12 cellular contexts compared by ENCODE assay signal in the genomic region with DNA sequence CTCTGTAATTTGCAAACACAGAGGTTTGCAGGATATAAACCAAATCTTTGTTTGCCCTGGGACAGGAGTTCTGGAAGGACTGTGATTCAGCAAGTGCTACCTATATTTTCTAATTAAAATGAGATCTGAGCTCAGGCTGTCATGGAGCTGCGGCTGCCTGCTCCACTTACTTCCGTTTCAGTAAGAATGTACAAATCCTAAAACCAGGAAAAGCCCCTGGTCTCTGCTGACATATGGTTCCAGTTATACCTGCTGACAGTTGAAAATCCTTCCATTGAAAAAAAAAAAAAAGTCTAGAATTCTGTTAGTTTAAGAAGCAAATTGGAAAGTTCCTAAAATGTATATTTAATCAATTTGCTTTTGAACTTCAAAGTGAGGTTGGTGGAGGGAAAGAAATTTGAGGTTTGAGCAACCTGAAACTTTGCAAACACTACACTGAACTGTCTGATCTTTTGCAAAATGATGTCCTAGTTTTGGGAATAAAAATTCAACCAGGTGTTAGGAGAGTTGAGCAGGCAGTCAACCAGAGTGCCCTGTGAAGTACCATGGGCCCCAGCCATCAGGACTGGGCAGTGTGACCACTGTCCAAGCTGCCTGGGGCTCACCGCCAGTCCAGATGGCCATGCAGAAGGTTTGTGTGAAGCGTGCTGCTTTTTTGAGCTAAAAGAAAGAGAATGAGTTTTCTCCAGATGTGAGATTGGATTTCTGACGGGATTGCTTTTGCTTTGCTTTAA. TPM values are rescaled to one million over a fixed set of nuclear protein-coding genes. Genes with fewer than 3 reads are reported as not detected.
DNase-seq lines count a peak whose midpoint lies in the region; ATAC-seq, FAIRE-seq and TF ChIP-seq lines count a peak whose summit lies in the region.
"Had no signal": no experiment of that assay in that cellular context is flagged by ENCODE, and none has a peak within 500 bp of the region (broad histone marks: within the 10 kb centered on the region; RNA-seq: fewer than 3 reads in every experiment).

No MANE protein-coding gene starts in this region.

- CTCF ChIA-PET in activated CD4-positive, alpha-beta memory T cell treated with anti-CD3 and anti-CD28 coated beads, Interleukin-2, amount 10 ng/mL, durations not matched to agents 7 days and 5 days (lab: Charles Lee): no interaction called here

- H3K4me2 ChIP-seq in skeletal muscle satellite cell (ENCODE audit: low read length): peak overlapping the region; percentile 61

- H3K27ac ChIP-seq in body of pancreas: peak overlapping the region; percentile 67 to 81 (median 78)

- no peaks in the 10 kb centered on the region; the same call in none of the 2 replicates for H3K27me3 Mint-ChIP-seq in HFFc6 (ENCODE audit: insufficient read depth)
- H3K27me3 Mint-ChIP-seq in activated CD4-positive, alpha-beta memory T cell treated with anti-CD3 and anti-CD28 coated beads, Interleukin-2, amount 10 ng/mL, durations not matched to agents 7 days and 5 days: peaks cover 3% of the 10 kb centered on the region
- H3K27me3 Mint-ChIP-seq: activated naive CD4-positive, alpha-beta T cell treated with anti-CD3 and anti-CD28 coated beads, Interleukin-2, amount 50 U/mL, for 24 hours had no signal

- ATAC-seq in body of pancreas: no peak
- peak; percentile 58 for ATAC-seq in left lobe of liver
- ATAC-seq in GM21447 (IDR thresholded peaks at IDR 0.05; ENCODE audit: unreplicated experiment): no peak

- H3K4me1 Mint-ChIP-seq in HFFc6 (ENCODE audit: low read depth): peaks cover 84% of the 10 kb centered on the region
- H3K4me1 Mint-ChIP-seq in activated CD4-positive, alpha-beta memory T cell treated with anti-CD3 and anti-CD28 coated beads, Interleukin-2, amount 10 ng/mL, durations not matched to agents 7 days and 5 days: no peaks in the 10 kb centered on the region
- H3K4me1 Mint-ChIP-seq: activated naive CD4-positive, alpha-beta T cell treated with anti-CD3 and anti-CD28 coated beads, Interleukin-2, amount 50 U/mL, for 24 hours; immature natural killer cell had no signal

- TF ChIP-seq POLR2A in body of pancreas (IDR thresholded peaks at IDR 0.05) (no peak), H54 (IDR thresholded peaks at IDR 0.05; ENCODE audit: low read depth, low read length) (no peak)

- no peaks in the 10 kb centered on the region for H3K27me3 ChIP-seq in body of pancreas
- no peaks in the 10 kb centered on the region for H3K27me3 ChIP-seq in skeletal muscle satellite cell (ENCODE audit: control insufficient read depth, insufficient read depth, low read length)

- DNase-seq in HFFc6 (no peak), body of pancreas (no peak), left lobe of liver (ENCODE audit: low spot score) (peak; percentile 71), NCI-H187 (lab: John Stamatoyannopoulos, UW) (no peak), H54 (ENCODE audit: insufficient read length, low spot score) (no peak)
- no peak for DNase-seq in activated CD4-positive, alpha-beta memory T cell treated with anti-CD3 and anti-CD28 coated beads, Interleukin-2, amount 10 ng/mL, durations not matched to agents 7 days and 5 days
- DNase-seq: COR-L47, immature natural killer cell had no signal

- 80 to 82% methylated on average over 5 of the region's 5 CpGs for WGBS in body of pancreas, 2 donors

- no peak for FAIRE-seq in H54 (lab: Jason Lieb, UNC)
- FAIRE-seq: endometrium had no signal

- peak overlapping the region; percentile 75 for H3K4me3 Mint-ChIP-seq in HFFc6
- H3K4me3 Mint-ChIP-seq in activated CD4-positive, alpha-beta memory T cell treated with anti-CD3 and anti-CD28 coated beads, Interleukin-2, amount 10 ng/mL, durations not matched to agents 7 days and 5 days: no peak overlapping the region
- H3K4me3 Mint-ChIP-seq: activated naive CD4-positive, alpha-beta T cell treated with anti-CD3 and anti-CD28 coated beads, Interleukin-2, amount 50 U/mL, for 24 hours; immature natural killer cell had no signal

- H3K4me3 ChIP-seq in body of pancreas (no peak overlapping the region), skeletal muscle satellite cell (ENCODE audit: low read length) (no peak overlapping the region)

- TF ChIP-seq CTCF in HFFc6 (IDR thresholded peaks at IDR 0.05) (no peak), body of pancreas (IDR thresholded peaks at IDR 0.05) (no peak)

- POLR2A ChIA-PET in activated CD4-positive, alpha-beta memory T cell treated with anti-CD3 and anti-CD28 coated beads, Interleukin-2, amount 10 ng/mL, durations not matched to agents 7 days and 5 days (lab: Charles Lee): interaction anchor here (1.4 kb wide), 1 partner anchor 10 kb away, joined by 4 read pairs; no protein-coding TSS in a partner anchor

- H3K4me1 ChIP-seq in body of pancreas (peaks cover 64% of the 10 kb centered on the region), skeletal muscle satellite cell (ENCODE audit: control insufficient read depth, insufficient read depth, low read length) (peaks cover 57% of the 10 kb centered on the region)

- no peaks in the 10 kb centered on the region for H3K9me3 Mint-ChIP-seq in HFFc6
- no peaks in the 10 kb centered on the region for H3K9me3 Mint-ChIP-seq in activated CD4-positive, alpha-beta memory T cell treated with anti-CD3 and anti-CD28 coated beads, Interleukin-2, amount 10 ng/mL, durations not matched to agents 7 days and 5 days
- H3K9me3 Mint-ChIP-seq: activated naive CD4-positive, alpha-beta T cell treated with anti-CD3 and anti-CD28 coated beads, Interleukin-2, amount 50 U/mL, for 24 hours; immature natural killer cell had no signal

- H3K9me3 ChIP-seq in body of pancreas: no peaks in the 10 kb centered on the region
- H3K9me3 ChIP-seq in skeletal muscle satellite cell (replicated peaks; ENCODE audit: low read length): no peaks in the 10 kb centered on the region

- H3K36me3 ChIP-seq in body of pancreas (replicated peaks in 1 of 2; ENCODE audit: insufficient read depth in 1 of 2, low read depth in 2 of 2): no peaks in the 10 kb centered on the region
- peaks cover 3% of the 10 kb centered on the region for H3K36me3 ChIP-seq in skeletal muscle satellite cell (ENCODE audit: insufficient read depth, low read length)

- H3K36me3 Mint-ChIP-seq in HFFc6 (ENCODE audit: low read depth): peaks cover 21% of the 10 kb centered on the region
- no peaks in the 10 kb centered on the region for H3K36me3 Mint-ChIP-seq in activated CD4-positive, alpha-beta memory T cell treated with anti-CD3 and anti-CD28 coated beads, Interleukin-2, amount 10 ng/mL, durations not matched to agents 7 days and 5 days (ENCODE audit: low read depth)
- H3K36me3 Mint-ChIP-seq: activated naive CD4-positive, alpha-beta T cell treated with anti-CD3 and anti-CD28 coated beads, Interleukin-2, amount 50 U/mL, for 24 hours; immature natural killer cell had no signal

- H3K27ac Mint-ChIP-seq in HFFc6: peak overlapping the region; percentile 93
- no peak overlapping the region for H3K27ac Mint-ChIP-seq in activated CD4-positive, alpha-beta memory T cell treated with anti-CD3 and anti-CD28 coated beads, Interleukin-2, amount 10 ng/mL, durations not matched to agents 7 days and 5 days
- H3K27ac Mint-ChIP-seq: activated naive CD4-positive, alpha-beta T cell treated with anti-CD3 and anti-CD28 coated beads, Interleukin-2, amount 50 U/mL, for 24 hours; immature natural killer cell had no signal

- intact Hi-C loops in body of pancreas (cut with DNase I): loop anchor here (10.0 kb wide), 2 partner anchors 46 to 54 kb away; partner anchors contain the start of gene SHB

- H3K9ac ChIP-seq in skeletal muscle satellite cell (ENCODE audit: low read depth, low read length): peak overlapping the region; percentile 57

RNA-seq across cellular contexts. Expression of gene SHB, which starts 50.6 kb away (rescaled TPM):
- 10 to 100 TPM; 26.8 to 29.8 (median 28.6) TPM for total RNA-seq in HFFc6 (2021; fragmentation: NEBNext Ultra II Directional; extraction: Animal tissue kit (Norgen Biotek cat#: 25700))
- 10 to 100 TPM; 25.2 to 29.3 TPM for total RNA-seq in body of pancreas
- total RNA-seq in left lobe of liver: 14.1 TPM
- total RNA-seq in skeletal muscle satellite cell (2012; rRNA removed): 12.7 and 22.7 TPM in 2 replicates
- total RNA-seq in activated CD4-positive, alpha-beta memory T cell treated with anti-CD3 and anti-CD28 coated beads, Interleukin-2, amount 10 ng/mL, durations not matched to agents 7 days and 5 days: 1 to 10 TPM in 1 of 2 experiments, under 1 TPM in 1; 0.93 to 1.0 TPM
